In genomic region chr20:46423342-46423741, GRCh38 we compare ENCODE assay signal across 25 cellular contexts. TPM values are rescaled to one million over a fixed set of nuclear protein-coding genes. Genes with fewer than 3 reads are reported as not detected.
DNase-seq lines count a peak whose midpoint lies in the region; ATAC-seq, FAIRE-seq and TF ChIP-seq lines count a peak whose summit lies in the region.
"Had no signal": no experiment of that assay in that cellular context is flagged by ENCODE, and none has a peak within 500 bp of the region (broad histone marks: within the 10 kb centered on the region; RNA-seq: fewer than 3 reads in every experiment).

No MANE protein-coding gene starts in this region.

- no peaks in the 10 kb centered on the region for H3K9me2 ChIP-seq in Karpas-422 (replicated peaks; ENCODE audit: insufficient read depth, low read length)

- H2AFZ ChIP-seq in K562 (ENCODE audit: low read depth, low read length) (no peak overlapping the region), Karpas-422 (ENCODE audit: low read length) (no peak overlapping the region)

- BruUV-seq in K562 (replicated peaks; lab: Mats Ljungman, UMichigan) = no TSS peak

- TF ChIP-seq RAD21 in K562 (CRISPR knock-in tag; conservative IDR thresholded peaks at IDR 0.05 in 1 of 2, IDR thresholded peaks at IDR 0.05 in 1 of 2) = no peak

- H3K79me2 ChIP-seq in K562 (ENCODE audit: control insufficient read depth, insufficient read depth, low read length) (no peaks in the 10 kb centered on the region), Karpas-422 (ENCODE audit: low read length) (no peaks in the 10 kb centered on the region)

- no peaks in the 10 kb centered on the region for H3K36me3 Mint-ChIP-seq in activated naive CD8-positive, alpha-beta T cell treated with anti-CD3 and anti-CD28 coated beads, Interleukin-2, amount 50 U/mL, for 24 hours (ENCODE audit: low read depth)
- H3K36me3 Mint-ChIP-seq in activated naive CD8-positive, alpha-beta T cell treated with anti-CD3 and anti-CD28 coated beads for 36 hours = no peaks in the 10 kb centered on the region
- H3K36me3 Mint-ChIP-seq: CD4-positive, CD25-positive, alpha-beta regulatory T cell had no signal

- CTCF ChIA-PET in K562 (lab: Yijun Ruan, JAX; ENCODE audit: low intra/inter-chr PET ratio) = no interaction called here

- in situ Hi-C loops in K562 (cut with MboI) = no loop called here

- TF ChIP-seq POLR2A in K562 (conservative IDR thresholded peaks at IDR 0.05) = no peak

- H3K9me3 Mint-ChIP-seq in activated naive CD8-positive, alpha-beta T cell treated with anti-CD3 and anti-CD28 coated beads, Interleukin-2, amount 50 U/mL, for 24 hours = no peaks in the 10 kb centered on the region
- no peaks in the 10 kb centered on the region for H3K9me3 Mint-ChIP-seq in activated naive CD8-positive, alpha-beta T cell treated with anti-CD3 and anti-CD28 coated beads for 36 hours

- DNase-seq in activated naive CD8-positive, alpha-beta T cell treated with anti-CD3 and anti-CD28 coated beads, Interleukin-2, amount 50 U/mL, for 24 hours = no peak
- no peak for DNase-seq in activated naive CD8-positive, alpha-beta T cell treated with anti-CD3 and anti-CD28 coated beads for 36 hours
- no peak for DNase-seq in K562 (ENCODE audit: extremely low read depth in 1 of 4, low spot score in 3 of 4)
- DNase-seq in iPS-NIHi11 (ENCODE audit: low spot score) = peak; percentile 38
- no peak for DNase-seq in NCI-H446 treated with DMSO at 0.1 percent for 48 hours (lab: John Stamatoyannopoulos, UW)
- DNase-seq in Karpas-422 = no peak
- DNase-seq: 8988T; ACHN; CD4-positive, CD25-positive, alpha-beta regulatory T cell; COR-L47; DMS53; NCI-H1105; NCI-H1436 treated with DMSO at 0.1 percent for 48 hours; NCI-H187 treated with DMSO at 0.1 percent for 48 hours; NCI-H2107; NCI-H524 treated with DMSO at 0.1 percent for 48 hours; NCI-H774; NK-92 treated with Interleukin-12 subunit alpha and Interleukin-12 subunit beta, amount 100 ng/mL, for 24 hours; SJCRH30 had no signal

- POLR2A ChIA-PET in K562 (lab: Yijun Ruan, JAX) = interaction anchor here (0.6 to 1.5 kb wide), 4 partner anchors 10 to 266 kb away, joined by 3 to 4 read pairs (median 3); partner anchors contain the start of gene TP53RK

- H3K36me3 ChIP-seq in K562 (ENCODE audit: control insufficient read depth, insufficient read depth, low read length) = no peaks in the 10 kb centered on the region
- H3K36me3 ChIP-seq in Karpas-422 (ENCODE audit: insufficient read depth, low read length) = no peaks in the 10 kb centered on the region
- H3K36me3 ChIP-seq: HAP-1, SJCRH30 had no signal

- no peak overlapping the region; the same call in 2 of the 3 replicates for H3K27ac ChIP-seq in K562 (ENCODE audit: extremely low read depth, low read depth, low read length)
- no peak overlapping the region for H3K27ac ChIP-seq in Karpas-422 (ENCODE audit: low read length)
- H3K27ac ChIP-seq: SJCRH30 had no signal

- H3K9me3 ChIP-seq in K562 (replicated peaks; ENCODE audit: control insufficient read depth, insufficient read depth, low read depth, low read length) (no peaks in the 10 kb centered on the region), Karpas-422 (ENCODE audit: low read length) (no peaks in the 10 kb centered on the region)
- H3K9me3 ChIP-seq: HAP-1, SJCRH30 had no signal

- H3K9ac ChIP-seq in K562 (ENCODE audit: insufficient read depth in 1 of 2, low read depth in 2 of 2, low read length in 2 of 2) = no peak overlapping the region
- H3K9ac ChIP-seq in Karpas-422 (ENCODE audit: low read length) = no peak overlapping the region

- intact Hi-C loops in K562 (cut with micrococcal nuclease) = no loop called here

- H3K27me3 Mint-ChIP-seq in activated naive CD8-positive, alpha-beta T cell treated with anti-CD3 and anti-CD28 coated beads, Interleukin-2, amount 50 U/mL, for 24 hours = peaks cover 51% of the 10 kb centered on the region
- H3K27me3 Mint-ChIP-seq in activated naive CD8-positive, alpha-beta T cell treated with anti-CD3 and anti-CD28 coated beads for 36 hours = peaks cover 36% of the 10 kb centered on the region

- no peak overlapping the region for H3K4me3 Mint-ChIP-seq in activated naive CD8-positive, alpha-beta T cell treated with anti-CD3 and anti-CD28 coated beads, Interleukin-2, amount 50 U/mL, for 24 hours
- H3K4me3 Mint-ChIP-seq in activated naive CD8-positive, alpha-beta T cell treated with anti-CD3 and anti-CD28 coated beads for 36 hours = no peak overlapping the region
- H3K4me3 Mint-ChIP-seq: CD4-positive, CD25-positive, alpha-beta regulatory T cell had no signal

- no peak overlapping the region for H3K27ac Mint-ChIP-seq in activated naive CD8-positive, alpha-beta T cell treated with anti-CD3 and anti-CD28 coated beads, Interleukin-2, amount 50 U/mL, for 24 hours
- no peak overlapping the region for H3K27ac Mint-ChIP-seq in activated naive CD8-positive, alpha-beta T cell treated with anti-CD3 and anti-CD28 coated beads for 36 hours
- H3K27ac Mint-ChIP-seq: CD4-positive, CD25-positive, alpha-beta regulatory T cell had no signal

- H3K4me2 ChIP-seq in K562 (ENCODE audit: insufficient read depth, low read length) (no peak overlapping the region), Karpas-422 (ENCODE audit: low read depth, low read length, poor library complexity, severe bottlenecking) (no peak overlapping the region)

- H3K4me1 ChIP-seq in K562 (replicated peaks in 1 of 2; ENCODE audit: control insufficient read depth in 2 of 2, insufficient read depth in 2 of 2, low read length in 2 of 2) = no peaks in the 10 kb centered on the region
- no peaks in the 10 kb centered on the region for H3K4me1 ChIP-seq in Karpas-422 (ENCODE audit: low read length)
- H3K4me1 ChIP-seq: HAP-1, SJCRH30 had no signal

- H3K4me1 Mint-ChIP-seq in activated naive CD8-positive, alpha-beta T cell treated with anti-CD3 and anti-CD28 coated beads, Interleukin-2, amount 50 U/mL, for 24 hours = no peaks in the 10 kb centered on the region
- H3K4me1 Mint-ChIP-seq in activated naive CD8-positive, alpha-beta T cell treated with anti-CD3 and anti-CD28 coated beads for 36 hours = peaks cover 2% of the 10 kb centered on the region

- peak; percentile 33 for ATAC-seq in activated naive CD8-positive, alpha-beta T cell treated with anti-CD3 and anti-CD28 coated beads, Interleukin-2, amount 50 U/mL, for 24 hours
- peak; percentile 36; the same call in 1 of the 3 replicates for ATAC-seq in K562
- ATAC-seq in HG02759 (IDR thresholded peaks at IDR 0.05; ENCODE audit: unreplicated experiment) = no peak
- ATAC-seq: PC-3, Right ventricle myocardium inferior, SK-N-SH treated with all-trans-retinoic acid at 6 μM for 48 hours had no signal

- 0% methylated on average over 3 of the region's 3 CpGs for WGBS in K562 (ENCODE audit: insufficient coverage, low coverage, missing lambda C conversion rate)

- no peaks in the 10 kb centered on the region for H3K9me1 ChIP-seq in K562 (ENCODE audit: control insufficient read depth, insufficient read depth, low read length)

- peaks cover 3 to 17% of the 10 kb centered on the region in 2 experiments; a peak in 3 of 5 replicates for H3K27me3 ChIP-seq in K562 (ENCODE audit: control insufficient read depth in 2 of 2, insufficient read depth in 2 of 2, low read length in 2 of 2)
- H3K27me3 ChIP-seq in Karpas-422 (ENCODE audit: low read length) = no peaks in the 10 kb centered on the region; the same call in 1 of the 2 replicates

- FAIRE-seq in K562 (lab: Jason Lieb, UNC) = no peak
- FAIRE-seq: GM18507 had no signal

- no peak for TF ChIP-seq CTCF in K562 (IDR thresholded peaks at IDR 0.05 in 2 of 3, conservative IDR thresholded peaks at IDR 0.05 in 1 of 3; ENCODE audit: insufficient read depth in 2 of 3, low read depth in 1 of 3, low read length in 3 of 3)

- TF ChIP-seq EP300 in K562 (IDR thresholded peaks at IDR 0.05; ENCODE audit: low read length) = no peak

- H4K20me1 ChIP-seq in K562 (replicated peaks; ENCODE audit: control insufficient read depth, insufficient read depth, low read length) (no peaks in the 10 kb centered on the region), Karpas-422 (ENCODE audit: insufficient read depth, low read depth, low read length) (no peaks in the 10 kb centered on the region)

- H3K4me3 ChIP-seq in K562 = no peak overlapping the region
- no peak overlapping the region for H3K4me3 ChIP-seq in Karpas-422 (ENCODE audit: low read length)
- H3K4me3 ChIP-seq: HAP-1, SJCRH30 had no signal

TF ChIP-seq in K562, 482 proteins besides CTCF, POLR2A, EP300 and RAD21 (continues in another document):
- no peak for TF ChIP-seq ZC3H11A (IDR thresholded peaks at IDR 0.05; ENCODE audit: low read depth, low read length)
- no peak for TF ChIP-seq POLR2G (IDR thresholded peaks at IDR 0.05; ENCODE audit: low read depth, low read length)
- TF ChIP-seq, protein P1, sequence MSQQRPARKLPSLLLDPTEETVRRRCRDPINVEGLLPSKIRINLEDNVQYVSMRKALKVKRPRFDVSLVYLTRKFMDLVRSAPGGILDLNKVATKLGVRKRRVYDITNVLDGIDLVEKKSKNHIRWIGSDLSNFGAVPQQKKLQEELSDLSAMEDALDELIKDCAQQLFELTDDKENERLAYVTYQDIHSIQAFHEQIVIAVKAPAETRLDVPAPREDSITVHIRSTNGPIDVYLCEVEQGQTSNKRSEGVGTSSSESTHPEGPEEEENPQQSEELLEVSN (IDR thresholded peaks at IDR 0.05; ENCODE audit: borderline replicate concordance in 1 of 2, extremely low read depth in 1 of 2, insufficient read depth in 1 of 2, insufficient read length in 1 of 2, low read depth in 1 of 2, low read length in 1 of 2, poor library complexity in 1 of 2, severe bottlenecking in 1 of 2) = no peak

RNA-seq across cellular contexts. Expression of gene ELMO2, which starts 16.9 kb away (rescaled TPM):
- 10 to 100 TPM; 33.3 to 36.0 TPM for total RNA-seq in activated naive CD8-positive, alpha-beta T cell treated with anti-CD3 and anti-CD28 coated beads for 36 hours
- 25.8 and 29.0 TPM in 2 replicates for total RNA-seq in K562 (2011; cell fraction: chromatin; rRNA removed; ENCODE audit: low replicate concordance)
- total RNA-seq in K562 (2011; cell fraction: nucleolus; rRNA removed) = 10.8 and 12.8 TPM in 2 replicates
- total RNA-seq in K562 (2011; cell fraction: nucleoplasm; rRNA removed) = 19.3 and 27.9 TPM in 2 replicates
- total RNA-seq in K562 (2014; rRNA removed) = 7.5 and 10.5 TPM in 2 replicates
- 10.2 and 10.6 TPM in 2 replicates for total RNA-seq in K562 (2014; rRNA removed; fragmentation: Illumina TruSeq; extraction: Trizol)
- total RNA-seq in K562 (2015; rRNA removed; fragmentation: Illumina TruSeq; extraction: Trizol) = 14.3 and 16.8 TPM in 2 replicates
- 16.5 and 19.6 TPM in 2 replicates for total RNA-seq in K562 (2021)
- polyA plus RNA-seq in K562 (2011; rRNA removed) = 16.4 and 17.6 TPM in 2 replicates
- 22.4 and 24.3 TPM in 2 replicates for polyA plus RNA-seq in K562 (2011; cell fraction: cytosol; rRNA removed)
- 32.1 and 38.6 TPM in 2 replicates for polyA plus RNA-seq in K562 (2011; cell fraction: nucleus; rRNA removed)
- polyA plus RNA-seq in K562 (2012) = 13.4 and 16.5 TPM in 2 replicates
- 16.4 and 21.5 TPM in 2 replicates for polyA plus RNA-seq in K562 (2014; fragmentation: Illumina TruSeq; extraction: Trizol)
- 10 to 100 TPM in 1 of 2 experiments, 1 to 10 TPM in 1; 8.8 to 15.9 TPM for polyA plus RNA-seq in K562 (2014; fragmentation: Nextera tagmentation; extraction: Ambion mirVana)
- polyA plus RNA-seq in K562 (2014; rRNA removed) = 12.2 and 14.8 TPM in 2 replicates
- polyA minus RNA-seq in K562 (2011; rRNA and poly(A)+ RNA removed) = 20.3 and 24.0 TPM in 2 replicates
- 12.3 and 15.4 TPM in 2 replicates for polyA minus RNA-seq in K562 (2011; cell fraction: cytosol; rRNA and poly(A)+ RNA removed)
- polyA minus RNA-seq in K562 (2011; cell fraction: nucleus; rRNA and poly(A)+ RNA removed) = 9.2 and 15.8 TPM in 2 replicates
- 68.1 and 91.4 TPM in 2 replicates for total RNA-seq in Karpas-422 (2014; rRNA removed; shearing (Covaris generic); ENCODE audit: low replicate concordance)
